In genomic region chr15:90425726-90426346, GRCh38 we compare ENCODE assay signal across 10 cellular contexts. TPM values are rescaled to one million over a fixed set of nuclear protein-coding genes. Genes with fewer than 3 reads are reported as not detected.
DNase-seq lines count a peak whose midpoint lies in the region; ATAC-seq and TF ChIP-seq lines count a peak whose summit lies in the region.
"Had no signal": no experiment of that assay in that cellular context is flagged by ENCODE, and none has a peak within 500 bp of the region (broad histone marks: within the 10 kb centered on the region; RNA-seq: fewer than 3 reads in every experiment).

No MANE protein-coding gene starts in this region.

- H3K36me3 Mint-ChIP-seq in activated T-cell treated with anti-CD3 and anti-CD28 coated beads, Interleukin-2, amount 50 U/mL, for 24 hours (ENCODE audit: low read depth) = peaks cover 50% of the 10 kb centered on the region
- peaks cover 61% of the 10 kb centered on the region for H3K36me3 Mint-ChIP-seq in dendritic cell treated with granulocyte-macrophage colony-stimulating factor and Interleukin-4, amounts not matched to agents 40 ng/mL and 50 ng/mL, for 4 days (ENCODE audit: low read depth)

- H3K9me3 ChIP-seq in mucosa of descending colon = no peaks in the 10 kb centered on the region
- no peaks in the 10 kb centered on the region for H3K9me3 ChIP-seq in tibial nerve
- no peaks in the 10 kb centered on the region for H3K9me3 ChIP-seq in upper lobe of right lung

- H3K27me3 Mint-ChIP-seq in activated T-cell treated with anti-CD3 and anti-CD28 coated beads, Interleukin-2, amount 50 U/mL, for 24 hours = no peaks in the 10 kb centered on the region
- no peaks in the 10 kb centered on the region for H3K27me3 Mint-ChIP-seq in dendritic cell treated with granulocyte-macrophage colony-stimulating factor and Interleukin-4, amounts not matched to agents 40 ng/mL and 50 ng/mL, for 4 days

- no peaks in the 10 kb centered on the region for H3K27me3 ChIP-seq in tibial nerve
- H3K27me3 ChIP-seq in upper lobe of right lung = no peaks in the 10 kb centered on the region

- H3K9me3 Mint-ChIP-seq in activated T-cell treated with anti-CD3 and anti-CD28 coated beads, Interleukin-2, amount 50 U/mL, for 24 hours = no peaks in the 10 kb centered on the region
- H3K9me3 Mint-ChIP-seq in dendritic cell treated with granulocyte-macrophage colony-stimulating factor and Interleukin-4, amounts not matched to agents 40 ng/mL and 50 ng/mL, for 4 days = no peaks in the 10 kb centered on the region

- TF ChIP-seq POLR2A in tibial nerve (IDR thresholded peaks at IDR 0.05) = no peak

- ATAC-seq in mucosa of descending colon (peak; percentile 54), upper lobe of right lung (no peak), HG02938 (IDR thresholded peaks at IDR 0.05; ENCODE audit: unreplicated experiment) (no peak)

- H3K27ac ChIP-seq in tibial nerve (peak overlapping the region; percentile 28 to 63 (median 40)), upper lobe of right lung (no peak overlapping the region)
- H3K27ac ChIP-seq: WERI-Rb-1 had no signal

- 21 to 36% methylated on average over 2 of the region's 2 CpGs for WGBS in tibial nerve, 2 donors

- H3K4me1 ChIP-seq in mucosa of descending colon (ENCODE audit: low read depth) = peaks cover 20% of the 10 kb centered on the region
- H3K4me1 ChIP-seq in tibial nerve = peaks cover 0 to 64% (median 42%) of the 10 kb centered on the region in 4 donors
- H3K4me1 ChIP-seq in upper lobe of right lung = peaks cover 49% of the 10 kb centered on the region

- DNase-seq in activated T-cell treated with anti-CD3 and anti-CD28 coated beads, Interleukin-2, amount 50 U/mL, for 24 hours = no peak
- no peak for DNase-seq in activated T-cell treated with anti-CD3 and anti-CD28 coated beads, Interleukin-2, amount 50 U/mL, for 48 hours
- DNase-seq in mucosa of descending colon (no peak), tibial nerve (ENCODE audit: low spot score in 2 of 2) (no peak), EL (no peak), upper lobe of right lung (no peak)
- DNase-seq: effector memory CD4-positive, alpha-beta T cell; WERI-Rb-1 had no signal

- no peak for TF ChIP-seq CTCF in mucosa of descending colon (IDR thresholded peaks at IDR 0.05)
- TF ChIP-seq CTCF in tibial nerve (IDR thresholded peaks at IDR 0.05) = no peak
- TF ChIP-seq CTCF in upper lobe of right lung (IDR thresholded peaks at IDR 0.05) = no peak

- no peak for TF ChIP-seq EP300 in tibial nerve (IDR thresholded peaks at IDR 0.05)

- H3K4me1 Mint-ChIP-seq in activated T-cell treated with anti-CD3 and anti-CD28 coated beads, Interleukin-2, amount 50 U/mL, for 24 hours (ENCODE audit: low read depth) = peaks cover 42% of the 10 kb centered on the region
- peaks cover 36% of the 10 kb centered on the region for H3K4me1 Mint-ChIP-seq in dendritic cell treated with granulocyte-macrophage colony-stimulating factor and Interleukin-4, amounts not matched to agents 40 ng/mL and 50 ng/mL, for 4 days (ENCODE audit: low read depth)

- no peak overlapping the region for H3K4me3 Mint-ChIP-seq in activated T-cell treated with anti-CD3 and anti-CD28 coated beads, Interleukin-2, amount 50 U/mL, for 24 hours
- no peak overlapping the region for H3K4me3 Mint-ChIP-seq in dendritic cell treated with granulocyte-macrophage colony-stimulating factor and Interleukin-4, amounts not matched to agents 40 ng/mL and 50 ng/mL, for 4 days

- no peak overlapping the region for H3K4me3 ChIP-seq in mucosa of descending colon
- no peak overlapping the region for H3K4me3 ChIP-seq in tibial nerve
- H3K4me3 ChIP-seq in upper lobe of right lung = no peak overlapping the region

- H3K36me3 ChIP-seq in mucosa of descending colon (ENCODE audit: low read depth) (no peaks in the 10 kb centered on the region), tibial nerve (peaks cover 0 to 27% (median 0%) of the 10 kb centered on the region in 3 donors), upper lobe of right lung (peaks cover 44% of the 10 kb centered on the region)

- peak overlapping the region; percentile 10 for H3K27ac Mint-ChIP-seq in activated T-cell treated with anti-CD3 and anti-CD28 coated beads, Interleukin-2, amount 50 U/mL, for 24 hours
- H3K27ac Mint-ChIP-seq in dendritic cell treated with granulocyte-macrophage colony-stimulating factor and Interleukin-4, amounts not matched to agents 40 ng/mL and 50 ng/mL, for 4 days = peak overlapping the region; percentile 45

- intact Hi-C loops in dendritic cell treated with granulocyte-macrophage colony-stimulating factor and Interleukin-4, amounts not matched to agents 40 ng/mL and 50 ng/mL, for 4 days (cut with micrococcal nuclease) = no loop called here
- intact Hi-C loops in mucosa of descending colon (cut with DNase I, micrococcal nuclease) = no loop called here
- intact Hi-C loops in upper lobe of right lung (cut with DNase I) = no loop called here

RNA-seq across cellular contexts. Expression of gene IQGAP1, which starts 37.8 kb away (rescaled TPM):
- total RNA-seq in mucosa of descending colon (100 to 1,000 TPM; 186 to 242 (median 206) TPM), tibial nerve (100 to 1,000 TPM; 238 to 358 (median 282) TPM), upper lobe of right lung (256 TPM)
